Comparison of ENCODE assay signal across 1 cellular context in the genomic region with DNA sequence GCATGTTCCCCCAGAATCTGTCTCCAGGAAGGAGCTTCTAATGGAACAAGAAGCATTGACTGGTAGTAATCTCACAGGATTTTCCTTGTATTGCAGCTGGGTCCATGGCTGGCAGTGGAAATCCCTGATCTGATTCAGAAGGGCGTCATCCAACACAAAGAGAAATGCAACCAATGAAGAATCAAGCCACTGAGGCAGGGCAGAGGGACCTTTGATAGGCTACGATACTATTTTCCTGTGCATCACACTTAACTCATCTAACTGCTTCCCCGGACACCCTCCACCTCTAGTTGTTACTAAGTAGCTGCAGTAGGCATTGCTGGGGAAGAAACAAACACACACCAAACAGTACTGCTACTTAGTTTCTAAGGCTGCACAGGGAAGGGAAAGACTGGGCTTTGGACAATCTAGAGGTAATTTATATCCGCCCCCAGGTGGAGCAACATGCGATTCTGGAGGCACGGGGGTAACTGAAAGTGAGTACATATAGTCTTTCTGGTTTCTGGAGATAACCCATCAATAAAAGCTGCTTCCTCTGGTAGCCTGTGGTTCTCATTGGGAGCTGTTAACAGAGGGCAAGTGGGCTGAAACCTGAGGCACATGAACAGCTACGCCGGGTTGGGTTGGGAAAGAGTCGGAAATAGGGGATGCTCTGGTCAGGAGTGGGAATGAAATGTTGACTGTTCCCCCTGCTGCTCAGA.
A peak's percentile ranks its signal among the peaks of the same experiment; 100 is the strongest.
TF ChIP-seq lines count a peak whose summit lies in the region.

No MANE protein-coding gene starts in this region.

TF ChIP-seq in K562, 482 proteins besides CTCF, POLR2A, EP300 and RAD21:
- TF ChIP-seq CBFA2T2 (conservative IDR thresholded peaks at IDR 0.05) (0 out of 2 replicates have a peak, but pooled peaks have one; percentile 9), CBFA2T3 (IDR thresholded peaks at IDR 0.05) (peak; percentile 52), ZC3H8 (IDR thresholded peaks at IDR 0.05) (no peak), PML (IDR thresholded peaks at IDR 0.05; ENCODE audit: low read length) (0 out of 2 replicates have a peak, but pooled peaks have one; percentile 9)
TF ChIP-seq in K562: peak in this region for 3.
